Comparison of ENCODE assay signal across 24 cellular contexts in genomic region chr7:142690554-142691182, GRCh38. TPM values are rescaled to one million over a fixed set of nuclear protein-coding genes. Genes with fewer than 3 reads are reported as not detected.
DNase-seq lines count a peak whose midpoint lies in the region; ATAC-seq, FAIRE-seq and TF ChIP-seq lines count a peak whose summit lies in the region.
"Had no signal": no experiment of that assay in that cellular context is flagged by ENCODE, and none has a peak within 500 bp of the region (broad histone marks: within the 10 kb centered on the region; RNA-seq: fewer than 3 reads in every experiment).

No MANE protein-coding gene starts in this region.

- no peak overlapping the region for H3K14ac ChIP-seq in H1 (ENCODE audit: insufficient read length)

- POLR2A ChIA-PET in H1 (lab: Charles Lee; ENCODE audit: partially characterized antibody) = no interaction called here

- H3K4me3 ChIP-seq in OCI-LY3 (ENCODE audit: low read length) = no peak overlapping the region
- no peak overlapping the region for H3K4me3 ChIP-seq in H1 (ENCODE audit: extremely low read depth in 1 of 4, insufficient read depth in 2 of 4, low read depth in 3 of 4, low read length in 4 of 4)
- no peak overlapping the region for H3K4me3 ChIP-seq in small intestine (ENCODE audit: low read depth in 1 of 2, low read length in 2 of 2)
- H3K4me3 ChIP-seq in heart left ventricle = no peak overlapping the region
- H3K4me3 ChIP-seq in SJCRH30 = no peak overlapping the region
- H3K4me3 ChIP-seq: BLaER1 treated with 17β-estradiol and CSF1 and Interleukin-3, amounts not matched to agents 10 nM and 100 nM; breast epithelium; prostate gland; thoracic aorta had no signal

- peak; percentile 84 for ATAC-seq in GM19395 (IDR thresholded peaks at IDR 0.05; ENCODE audit: unreplicated experiment)
- ATAC-seq in heart left ventricle = no peak
- ATAC-seq: activated CD4-positive, CD25-positive, alpha-beta regulatory T cell treated with anti-CD3 and anti-CD28 coated beads, Interleukin-2, amount 50 U/mL, for 24 hours had no signal

- H4K91ac ChIP-seq in H1 (replicated peaks; ENCODE audit: insufficient read length, low read length) = no peak overlapping the region

- no peak overlapping the region for H3K18ac ChIP-seq in H1 (ENCODE audit: extremely low read depth, low read length)

- H3K9ac ChIP-seq in OCI-LY3 (ENCODE audit: low read length) (no peak overlapping the region), H1 (replicated peaks in 1 of 4; ENCODE audit: extremely low read depth in 1 of 4, low read depth in 3 of 4, low read length in 3 of 4) (no peak overlapping the region; a peak in 1 of 7 replicates)
- H3K9ac ChIP-seq: BLaER1 treated with 17β-estradiol and CSF1 and Interleukin-3, amounts not matched to agents 10 nM and 100 nM had no signal

- no peak overlapping the region for H2AK5ac ChIP-seq in H1 (ENCODE audit: low read depth, low read length)

- H3K4ac ChIP-seq in H1 (replicated peaks; ENCODE audit: insufficient read length, low read depth, low read length) = no peak overlapping the region

- H2BK15ac ChIP-seq in H1 (ENCODE audit: low read length) = no peak overlapping the region

- no peak overlapping the region for H2BK5ac ChIP-seq in H1 (ENCODE audit: low read depth, low read length)

- H3K9me3 ChIP-seq in OCI-LY3 (ENCODE audit: insufficient read depth, low read length) (no peaks in the 10 kb centered on the region), H1 (ENCODE audit: insufficient read depth in 2 of 2, low read depth in 1 of 2, low read length in 1 of 2) (peaks cover 0 to 6% of the 10 kb centered on the region in 2 experiments; a peak in 2 of 4 replicates), small intestine (ENCODE audit: control insufficient read depth, low read depth) (no peaks in the 10 kb centered on the region), heart left ventricle (no peaks in the 10 kb centered on the region), SJCRH30 (replicated peaks) (no peaks in the 10 kb centered on the region; the same call in none of the 2 replicates)
- H3K9me3 ChIP-seq: BLaER1 treated with 17β-estradiol and CSF1 and Interleukin-3, amounts not matched to agents 10 nM and 100 nM; breast epithelium; prostate gland; thoracic aorta had no signal

- H3K27ac ChIP-seq in OCI-LY3 (ENCODE audit: low read length) = no peak overlapping the region
- no peak overlapping the region for H3K27ac ChIP-seq in H1 (ENCODE audit: low read depth, low read length)
- no peak overlapping the region for H3K27ac ChIP-seq in small intestine (ENCODE audit: low read depth in 1 of 2, low read length in 1 of 2)
- no peak overlapping the region for H3K27ac ChIP-seq in heart left ventricle
- no peak overlapping the region for H3K27ac ChIP-seq in SJCRH30
- H3K27ac ChIP-seq: BLaER1 treated with 17β-estradiol and CSF1 and Interleukin-3, amounts not matched to agents 10 nM and 100 nM; breast epithelium; HL-60; prostate gland; thoracic aorta had no signal

- TF ChIP-seq EP300 in H1 (IDR thresholded peaks at IDR 0.05; ENCODE audit: borderline replicate concordance in 1 of 2, low read depth in 2 of 2, low read length in 2 of 2) = no peak

- TF ChIP-seq RAD21 in H1 (IDR thresholded peaks at IDR 0.05 in 1 of 2, conservative IDR thresholded peaks at IDR 0.05 in 1 of 2; ENCODE audit: low read depth in 2 of 2, low read length in 2 of 2) = no peak

- 98% methylated on average over 2 of the region's 2 CpGs; no CpG with 5 or more reads in 1 of the 2 experiments for WGBS in H1 (ENCODE audit: extremely low coverage in 1 of 2, insufficient coverage in 1 of 2, insufficient read length in 1 of 2, insufficient replicate concordance in 2 of 2, low coverage in 1 of 2, low lambda C conversion rate in 2 of 2, missing lambda C conversion rate in 1 of 2), 2 experiments
- WGBS in small intestine, 3 donors = 56 to 79% (median 58%) methylated on average over 2 of the region's 2 CpGs
- 66 to 84% (median 79%) methylated on average over 2 of the region's 2 CpGs for WGBS in heart left ventricle, 4 donors

- H3K79me2 ChIP-seq in OCI-LY3 (ENCODE audit: low read length) = no peaks in the 10 kb centered on the region
- no peaks in the 10 kb centered on the region for H3K79me2 ChIP-seq in H1 (ENCODE audit: control insufficient read depth in 1 of 2, insufficient read depth in 2 of 2, low read length in 2 of 2)

- DNase-seq in GM12891 (ENCODE audit: insufficient read length, low spot score) (no peak), H1 (ENCODE audit: low read depth in 1 of 2, low spot score in 2 of 2) (no peak), small intestine (no peak), heart left ventricle (no peak), SJCRH30 (no peak)
- DNase-seq: activated effector memory CD4-positive, alpha-beta T cell treated with anti-CD3 and anti-CD28 coated beads, Interleukin-2, amount 50 U/mL, for 16 hours; EL; hippocampal formation; Kasumi-1; NCI-H1694; NCI-H510A; RPMI8226; stimulated activated CD4-positive, alpha-beta T cell treated with anti-CD3 and anti-CD28 coated beads, Interleukin-15, amount 100 ng/mL, for 24 hours had no signal

- H2BK12ac ChIP-seq in H1 (ENCODE audit: low read depth, low read length) = no peak overlapping the region

- FAIRE-seq in GM12891 (lab: Jason Lieb, UNC) = no peak
- FAIRE-seq in H1 (lab: Jason Lieb, UNC) = no peak
- FAIRE-seq in small intestine (lab: Jason Lieb, UNC) = no peak

- no peak overlapping the region for H3K23ac ChIP-seq in H1 (ENCODE audit: insufficient read length)

- CTCF ChIA-PET in H1 (lab: Charles Lee; ENCODE audit: partially characterized antibody) = interaction anchor here (0.6 to 3.8 kb wide), 7 partner anchors 22 to 103 kb away, joined by 3 to 31 read pairs (median 3); no protein-coding TSS in a partner anchor

- no peak overlapping the region for H4K8ac ChIP-seq in H1 (ENCODE audit: extremely low read depth, insufficient read depth, low read length)

- no peaks in the 10 kb centered on the region for H3K79me1 ChIP-seq in H1 (ENCODE audit: low read depth, low read length)

- H3K4me2 ChIP-seq in OCI-LY3 (ENCODE audit: low read length) (peak overlapping the region; percentile 1; the same call in 1 of the 2 replicates), H1 (ENCODE audit: insufficient read depth in 1 of 2, low read depth in 2 of 2, low read length in 2 of 2) (no peak overlapping the region)
- H3K4me2 ChIP-seq: BLaER1 treated with 17β-estradiol and CSF1 and Interleukin-3, amounts not matched to agents 10 nM and 100 nM had no signal

- H3K27me3 ChIP-seq in OCI-LY3 (ENCODE audit: low read depth, low read length) (no peaks in the 10 kb centered on the region), H1 (replicated peaks in 1 of 4; ENCODE audit: control insufficient read depth in 3 of 4, extremely low read depth in 1 of 4, insufficient read depth in 3 of 4, low read length in 3 of 4) (no peaks in the 10 kb centered on the region), small intestine (ENCODE audit: control insufficient read depth in 2 of 2, insufficient read depth in 2 of 2, low read length in 2 of 2) (no peaks in the 10 kb centered on the region), heart left ventricle (no peaks in the 10 kb centered on the region), SJCRH30 (peaks cover 10% of the 10 kb centered on the region; the same call in 1 of the 2 replicates)
- H3K27me3 ChIP-seq: BLaER1 treated with 17β-estradiol and CSF1 and Interleukin-3, amounts not matched to agents 10 nM and 100 nM; breast epithelium had no signal

- H3K23me2 ChIP-seq in H1 (ENCODE audit: low read depth, low read length) = no peaks in the 10 kb centered on the region

- no peak overlapping the region for H2BK120ac ChIP-seq in H1 (replicated peaks; ENCODE audit: low read depth, low read length)

- no peak for TF ChIP-seq POLR2A in GM12891 (IDR thresholded peaks at IDR 0.05; ENCODE audit: low read depth, low read length)
- TF ChIP-seq POLR2A in H1 (IDR thresholded peaks at IDR 0.05; ENCODE audit: control extremely low read depth in 1 of 2, low read depth in 2 of 2, low read length in 2 of 2) = no peak
- TF ChIP-seq POLR2A in heart left ventricle (IDR thresholded peaks at IDR 0.05) = no peak

- no peak overlapping the region for H3K56ac ChIP-seq in H1 (replicated peaks; ENCODE audit: insufficient read length, low read depth, low read length)

- intact Hi-C loops in heart left ventricle (cut with DNase I) = no loop called here

- H3K4me1 ChIP-seq in OCI-LY3 (ENCODE audit: low read length) = peaks cover 5% of the 10 kb centered on the region
- peaks cover 0 to 6% (median under 1%) of the 10 kb centered on the region in 4 experiments; a peak in 2 of 7 replicates for H3K4me1 ChIP-seq in H1 (replicated peaks in 1 of 4; ENCODE audit: control insufficient read depth in 3 of 4, insufficient read depth in 4 of 4, low read length in 3 of 4)
- no peaks in the 10 kb centered on the region for H3K4me1 ChIP-seq in small intestine (ENCODE audit: control insufficient read depth in 2 of 2, insufficient read depth in 1 of 2, low read depth in 1 of 2, low read length in 1 of 2)
- no peaks in the 10 kb centered on the region for H3K4me1 ChIP-seq in heart left ventricle
- peaks cover 10% of the 10 kb centered on the region for H3K4me1 ChIP-seq in SJCRH30
- H3K4me1 ChIP-seq: breast epithelium, prostate gland had no signal

- no peak overlapping the region for H2BK20ac ChIP-seq in H1 (ENCODE audit: low read length)

- H4K5ac ChIP-seq in H1 (ENCODE audit: insufficient read length, low read depth, low read length) = no peak overlapping the region

- no peaks in the 10 kb centered on the region for H3K36me3 ChIP-seq in OCI-LY3 (replicated peaks; ENCODE audit: low read depth, low read length)
- no peaks in the 10 kb centered on the region for H3K36me3 ChIP-seq in H1 (ENCODE audit: control insufficient read depth in 2 of 4, insufficient read depth in 4 of 4, low read length in 3 of 4)
- no peaks in the 10 kb centered on the region for H3K36me3 ChIP-seq in small intestine (ENCODE audit: control insufficient read depth in 2 of 2, insufficient read depth in 2 of 2, low read length in 2 of 2)
- H3K36me3 ChIP-seq in heart left ventricle = no peaks in the 10 kb centered on the region
- no peaks in the 10 kb centered on the region for H3K36me3 ChIP-seq in SJCRH30
- H3K36me3 ChIP-seq: BLaER1 treated with 17β-estradiol and CSF1 and Interleukin-3, amounts not matched to agents 10 nM and 100 nM; breast epithelium; prostate gland; thoracic aorta had no signal

- TF ChIP-seq CTCF in OCI-LY3 (IDR thresholded peaks at IDR 0.05; ENCODE audit: low read depth, low read length) = no peak
- TF ChIP-seq CTCF in H1 (IDR thresholded peaks at IDR 0.05; ENCODE audit: control extremely low read depth in 1 of 3, insufficient read depth in 1 of 3, low read depth in 1 of 3, low read length in 3 of 3) = no peak
- no peak for TF ChIP-seq CTCF in heart left ventricle (IDR thresholded peaks at IDR 0.05)

- H4K20me1 ChIP-seq in OCI-LY3 (ENCODE audit: insufficient read depth, low read length) (no peaks in the 10 kb centered on the region), H1 (replicated peaks in 1 of 2; ENCODE audit: control insufficient read depth in 1 of 2, insufficient read depth in 2 of 2, low read length in 2 of 2) (no peaks in the 10 kb centered on the region)
- H4K20me1 ChIP-seq: BLaER1 treated with 17β-estradiol and CSF1 and Interleukin-3, amounts not matched to agents 10 nM and 100 nM had no signal

- no peak overlapping the region for H2AFZ ChIP-seq in OCI-LY3 (ENCODE audit: low read depth, low read length)
- 0 out of 2 replicates have a peak overlapping the region, but pooled peaks have one; percentile 22 for H2AFZ ChIP-seq in H1 (ENCODE audit: low read length)

RNA-seq across cellular contexts. Expression of gene PRSS1, which starts 58.6 kb away (rescaled TPM):
- not detected for polyA plus RNA-seq in GM12891 (2012; ENCODE audit: low read depth, missing spikeins)
- total RNA-seq in H1 (2021; fragmentation: NEBNext Ultra II Directional; extraction: Animal tissue kit (Norgen Biotek cat#: 25700)) = not detected in 2 replicates
- polyA plus RNA-seq in H1 (2011; rRNA removed) (0.09 and 0.20 TPM in 2 replicates), small intestine (10 to 100 TPM; 12.6 to 28.2 (median 17.3) TPM), heart left ventricle (1 to 10 TPM in 1 of 2 donors, not detected in 1; 1.3 TPM)
- polyA plus RNA-seq in H1 (2011; cell fraction: cytosol; rRNA removed) = not detected
- polyA plus RNA-seq in H1 (2011; cell fraction: nucleus; rRNA removed) = not detected
- polyA plus RNA-seq in H1 (2012, experiment 1 of 2) = not detected in 4 replicates
- not detected for polyA plus RNA-seq in H1 (2012, experiment 2 of 2)
- polyA plus RNA-seq in H1 (2013, experiment 1 of 2) = not detected
- not detected for polyA plus RNA-seq in H1 (2013, experiment 2 of 2)
- not detected in 2 replicates for polyA minus RNA-seq in H1 (2011; rRNA and poly(A)+ RNA removed)
- not detected for polyA minus RNA-seq in H1 (2011; cell fraction: cytosol; rRNA and poly(A)+ RNA removed)
- polyA minus RNA-seq in H1 (2011; cell fraction: nucleus; rRNA and poly(A)+ RNA removed) = not detected
- 1 to 10 TPM in 5 of 9 donors, not detected in 4; 2.6 to 4.3 (median 3.2) TPM for total RNA-seq in heart left ventricle
- not detected in 2 replicates for total RNA-seq in SJCRH30 (2014; rRNA removed; shearing (Covaris generic))
- total RNA-seq: breast epithelium; fibroblast of lung; H4; prostate gland; T-helper 1 cell treated with Interleukin-12 subunit alpha and Interleukin-12 subunit beta and Interleukin-4 antibody, amounts not matched to agents 30 ng/mL and 1 ng/mL, for 36 hours had no signal
- polyA plus RNA-seq: fibroblast of lung had no signal
